ENCODE assay signal across 25 cellular contexts in the genomic region with DNA sequence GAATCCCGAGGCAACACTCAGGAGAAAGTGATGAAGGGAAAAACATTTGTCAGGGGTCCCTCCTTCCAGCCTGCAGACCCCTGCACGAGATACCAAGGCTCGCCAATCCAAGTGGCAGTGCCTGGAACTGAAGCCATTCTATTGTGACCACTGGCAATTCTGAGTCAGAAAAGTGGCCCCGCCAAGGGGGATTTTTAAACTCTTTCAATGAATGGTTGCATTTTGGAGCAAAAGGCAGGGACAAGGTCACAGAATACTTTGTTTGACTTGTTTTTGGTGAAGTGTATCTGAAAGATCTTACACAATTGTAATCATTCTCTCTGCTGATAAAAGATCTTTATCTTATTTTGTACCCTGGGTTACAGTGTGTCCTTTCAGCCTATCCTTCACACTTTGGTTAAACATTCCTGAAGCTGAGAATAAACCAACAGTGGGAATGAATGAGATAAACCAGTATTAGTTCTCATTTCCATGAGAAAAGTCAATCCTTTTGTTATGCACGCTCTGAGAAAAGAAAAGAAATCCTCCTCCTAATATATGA.
DNase-seq lines count a peak whose midpoint lies in the region; ATAC-seq and TF ChIP-seq lines count a peak whose summit lies in the region.
"Had no signal": no experiment of that assay in that cellular context is flagged by ENCODE, and none has a peak within 500 bp of the region (broad histone marks: within the 10 kb centered on the region; RNA-seq: fewer than 3 reads in every experiment).

No MANE protein-coding gene starts in this region.

- no peak overlapping the region for H2AFZ ChIP-seq in hepatocyte
- peak overlapping the region; percentile 2 for H2AFZ ChIP-seq in neural progenitor cell (replicated peaks)
- H2AFZ ChIP-seq: GM23248 had no signal

- H3K4me3 ChIP-seq in hepatocyte = no peak overlapping the region
- no peak overlapping the region for H3K4me3 ChIP-seq in neural progenitor cell
- H3K4me3 ChIP-seq: breast epithelium, GM23248, heart right ventricle, thoracic aorta had no signal

- no peak for TF ChIP-seq CTCF in C4-2B (conservative IDR thresholded peaks at IDR 0.05)
- no peak for TF ChIP-seq CTCF in hepatocyte (IDR thresholded peaks at IDR 0.05; ENCODE audit: poor library complexity)
- no peak for TF ChIP-seq CTCF in neural progenitor cell (IDR thresholded peaks at IDR 0.05)

- peak overlapping the region; percentile 32 for H3K4me2 ChIP-seq in hepatocyte
- H3K4me2 ChIP-seq in neural progenitor cell = peak overlapping the region; percentile 30

- H3K27me3 ChIP-seq in hepatocyte = no peaks in the 10 kb centered on the region
- no peaks in the 10 kb centered on the region for H3K27me3 ChIP-seq in neural progenitor cell
- H3K27me3 ChIP-seq: breast epithelium, heart right ventricle had no signal

- H3K27ac Mint-ChIP-seq in neural progenitor cell = peak overlapping the region; percentile 54
- H3K27ac Mint-ChIP-seq: activated naive CD8-positive, alpha-beta T cell treated with anti-CD3 and anti-CD28 coated beads, Interleukin-2, amount 50 U/mL, for 24 hours; B cell had no signal

- peaks cover 14% of the 10 kb centered on the region for H3K36me3 Mint-ChIP-seq in neural progenitor cell

- H3K79me2 ChIP-seq in hepatocyte = no peaks in the 10 kb centered on the region
- H3K79me2 ChIP-seq in neural progenitor cell (ENCODE audit: low read depth) = no peaks in the 10 kb centered on the region

- H3K9ac ChIP-seq in neural progenitor cell = no peak overlapping the region
- H3K9ac ChIP-seq: GM23248 had no signal

- peak; percentile 43 for DNase-seq in NCI-H460 (ENCODE audit: extremely low read depth, low read depth)
- DNase-seq in hepatocyte (ENCODE audit: low spot score) = no peak
- peak; percentile 20 for DNase-seq in neural progenitor cell (ENCODE audit: low spot score)
- no peak for DNase-seq in NCI-H524 treated with DMSO at 0.1 percent for 48 hours (lab: John Stamatoyannopoulos, UW)
- DNase-seq in NCI-H146 treated with DMSO at 0.1 percent for 48 hours (lab: John Stamatoyannopoulos, UW; ENCODE audit: unreplicated experiment) = no peak
- DNase-seq in DMS53 (lab: John Stamatoyannopoulos, UW) = no peak
- DNase-seq: activated CD4-positive, alpha-beta T cell treated with anti-CD3 and anti-CD28 coated beads, Interleukin-2, amount 50 U/mL, for 48 hours; activated CD4-positive, CD25-positive, alpha-beta regulatory T cell; activated effector memory CD4-positive, alpha-beta T cell treated with Interleukin-2 at 50 U/mL for 16 hours; activated naive CD8-positive, alpha-beta T cell treated with anti-CD3 and anti-CD28 coated beads, Interleukin-2, amount 50 U/mL, for 24 hours; cortex of kidney; EL; GM23248; heart right ventricle; NCI-H1417; NCI-H2171; NCI-H774; stimulated activated CD4-positive, alpha-beta T cell treated with anti-CD3 and anti-CD28 coated beads, Interleukin-2, amount 100 ng/mL, for 48 hours; stimulated activated naive CD4-positive, alpha-beta T cell; T-helper 9 cell had no signal

- H3K9me3 ChIP-seq in hepatocyte (ENCODE audit: low read depth) = no peaks in the 10 kb centered on the region
- H3K9me3 ChIP-seq in neural progenitor cell (ENCODE audit: low read depth) = no peaks in the 10 kb centered on the region
- H3K9me3 ChIP-seq: breast epithelium, heart right ventricle, thoracic aorta had no signal

- H3K27ac ChIP-seq in C4-2B = peak overlapping the region; percentile 63
- H3K27ac ChIP-seq in hepatocyte = peak overlapping the region; percentile 22
- H3K27ac ChIP-seq in neural progenitor cell = no peak overlapping the region
- H3K27ac ChIP-seq: breast epithelium, GM23248 had no signal

- no peaks in the 10 kb centered on the region for H3K9me2 ChIP-seq in hepatocyte (replicated peaks; ENCODE audit: insufficient read depth)

- no peaks in the 10 kb centered on the region for H3K36me3 ChIP-seq in hepatocyte (replicated peaks; ENCODE audit: insufficient read depth, low read depth)
- H3K36me3 ChIP-seq in neural progenitor cell = no peaks in the 10 kb centered on the region
- H3K36me3 ChIP-seq: breast epithelium had no signal

- no peak for ATAC-seq in GM18870 (IDR thresholded peaks at IDR 0.05; ENCODE audit: unreplicated experiment)
- ATAC-seq: activated naive CD8-positive, alpha-beta T cell treated with anti-CD3 and anti-CD28 coated beads, Interleukin-2, amount 50 U/mL, for 24 hours had no signal

- peaks cover 21% of the 10 kb centered on the region for H3F3A ChIP-seq in neural progenitor cell (ENCODE audit: low read depth)

- WGBS in hepatocyte (ENCODE audit: low lambda C conversion rate, missing lambda C conversion rate) = 44% methylated on average over 5 of the region's 5 CpGs

- no peaks in the 10 kb centered on the region for H3K9me3 Mint-ChIP-seq in neural progenitor cell
- H3K9me3 Mint-ChIP-seq: activated naive CD8-positive, alpha-beta T cell treated with anti-CD3 and anti-CD28 coated beads, Interleukin-2, amount 50 U/mL, for 24 hours had no signal

- no peak overlapping the region for H3K4me3 Mint-ChIP-seq in neural progenitor cell
- H3K4me3 Mint-ChIP-seq: activated naive CD8-positive, alpha-beta T cell treated with anti-CD3 and anti-CD28 coated beads, Interleukin-2, amount 50 U/mL, for 24 hours; B cell had no signal

- H4K20me1 ChIP-seq in hepatocyte (ENCODE audit: insufficient read depth, poor library complexity, severe bottlenecking) (no peaks in the 10 kb centered on the region), neural progenitor cell (ENCODE audit: low read depth) (no peaks in the 10 kb centered on the region)

- H3K4me1 ChIP-seq in hepatocyte (ENCODE audit: insufficient read depth) (peaks cover 15% of the 10 kb centered on the region), neural progenitor cell (peaks cover 28% of the 10 kb centered on the region)
- H3K4me1 ChIP-seq: breast epithelium had no signal

- H3K4me1 Mint-ChIP-seq in neural progenitor cell = peaks cover 6% of the 10 kb centered on the region
- H3K4me1 Mint-ChIP-seq: activated naive CD8-positive, alpha-beta T cell treated with anti-CD3 and anti-CD28 coated beads, Interleukin-2, amount 50 U/mL, for 24 hours; B cell had no signal

- no peaks in the 10 kb centered on the region for H3K27me3 Mint-ChIP-seq in neural progenitor cell (ENCODE audit: insufficient read depth, low read depth)

Comparison
In these comparisons a context has a peak if more than half of its experiments do, and no peak if none do; other contexts are left out.
1. DNase-seq: peak in NCI-H460 (single experiment) and neural progenitor cell (single experiment); none in hepatocyte (single experiment), NCI-H524 treated with DMSO at 0.1 percent for 48 hours (single experiment), NCI-H146 treated with DMSO at 0.1 percent for 48 hours (single experiment) and DMS53 (single experiment).